In the genomic region with DNA sequence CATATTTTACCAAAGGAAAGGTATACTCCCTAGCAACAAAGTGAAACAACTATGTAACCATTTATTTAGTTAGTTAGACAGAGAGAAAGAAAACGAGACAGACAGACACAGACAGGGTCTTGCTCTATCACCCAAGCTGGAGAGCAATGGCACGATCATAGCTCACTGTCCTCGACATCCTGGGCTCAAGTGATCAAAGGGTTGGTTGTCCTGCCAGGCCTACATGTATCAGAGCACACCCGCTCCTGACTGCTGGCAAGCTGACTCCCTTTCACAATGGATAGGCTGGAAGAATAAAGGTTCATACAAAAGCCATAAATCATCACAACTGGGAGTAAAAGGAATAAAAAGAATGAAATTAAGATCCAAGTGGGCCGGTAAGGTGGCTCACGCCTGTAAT, we compare ENCODE assay signal across 28 cellular contexts. TPM values are rescaled to one million over a fixed set of nuclear protein-coding genes. Genes with fewer than 3 reads are reported as not detected.
DNase-seq lines count a peak whose midpoint lies in the region; ATAC-seq and TF ChIP-seq lines count a peak whose summit lies in the region.
"Had no signal": no experiment of that assay in that cellular context is flagged by ENCODE, and none has a peak within 500 bp of the region (broad histone marks: within the 10 kb centered on the region; RNA-seq: fewer than 3 reads in every experiment).

No MANE protein-coding gene starts in this region.

- intact Hi-C loops in esophagus muscularis mucosa (cut with DNase I): no loop called here

- no peak for TF ChIP-seq EP300 in esophagus muscularis mucosa (IDR thresholded peaks at IDR 0.05)

- no peak for DNase-seq in esophagus muscularis mucosa (ENCODE audit: extremely low spot score)
- DNase-seq in mesothelial cell of epicardium (ENCODE audit: low spot score in 2 of 2, unreplicated experiment in 2 of 2): no peak
- no peak for DNase-seq in omental fat pad (ENCODE audit: low spot score)
- DNase-seq in caudate nucleus (lab: John Stamatoyannopoulos, UW): no peak
- DNase-seq in NOMO-1 treated with DMSO at 0.1 percent for 48 hours (lab: John Stamatoyannopoulos, UW; ENCODE audit: unreplicated experiment): no peak
- DNase-seq: 8988T; ACHN; BE2C; CD8-positive, alpha-beta memory T cell; DND-41; GM23248; H9; HFFc6; MM.1S; NCI-H1694; NCI-H2171; NCI-H226; NCI-H510A treated with DMSO at 0.1 percent for 48 hours; NCI-H748 treated with DMSO at 0.1 percent for 48 hours; NK-92 treated with Interleukin-12 subunit alpha and Interleukin-12 subunit beta, amount 100 ng/mL, for 24 hours; Right ventricle myocardium superior; RPMI8226 had no signal

- H3K36me3 ChIP-seq in HEK293 (ENCODE audit: control insufficient read depth in 2 of 2, insufficient read depth in 1 of 2, low read length in 2 of 2) (no peaks in the 10 kb centered on the region; a peak in 2 of 3 replicates), esophagus muscularis mucosa (peaks cover 0 to 3% (median 0%) of the 10 kb centered on the region in 4 donors)

- CTCF ChIA-PET in HEK293 (lab: Yijun Ruan, JAX): interaction anchor here (0.5 kb wide), 1 partner anchor 184 kb away, joined by 4 read pairs; no protein-coding TSS in a partner anchor

- ATAC-seq in omental fat pad (ENCODE audit: low FRiP score) (peak; percentile 69), GM18517 (IDR thresholded peaks at IDR 0.05; ENCODE audit: unreplicated experiment) (no peak), GM18873 (IDR thresholded peaks at IDR 0.05; ENCODE audit: low FRiP score, unreplicated experiment) (no peak)

- POLR2A ChIA-PET in HEK293 (lab: Yijun Ruan, JAX): no interaction called here

- H3K9me3 ChIP-seq in HEK293 (ENCODE audit: control insufficient read depth, insufficient read depth, low read depth, low read length) (no peaks in the 10 kb centered on the region), esophagus muscularis mucosa (no peaks in the 10 kb centered on the region)
- H3K9me3 ChIP-seq: BE2C had no signal

- H3K4me1 Mint-ChIP-seq in mesothelial cell of epicardium: peaks cover 20% of the 10 kb centered on the region

- peaks cover 1% of the 10 kb centered on the region for H3K9me3 Mint-ChIP-seq in mesothelial cell of epicardium
- H3K9me3 Mint-ChIP-seq: H9, IgD-negative memory B cell had no signal

- H3K4me3 ChIP-seq in HEK293 (ENCODE audit: low read depth, low read length) (no peak overlapping the region), esophagus muscularis mucosa (no peak overlapping the region)
- H3K4me3 ChIP-seq: GM23248 had no signal

- no peaks in the 10 kb centered on the region for H3K27me3 ChIP-seq in esophagus muscularis mucosa
- H3K27me3 ChIP-seq: BE2C had no signal

- no peaks in the 10 kb centered on the region for H3K27me3 Mint-ChIP-seq in mesothelial cell of epicardium (ENCODE audit: low read depth)
- H3K27me3 Mint-ChIP-seq: CD8-positive, alpha-beta memory T cell; IgD-negative memory B cell had no signal

- WGBS in esophagus muscularis mucosa: 51% methylated on average over 6 of the region's 6 CpGs

- TF ChIP-seq CTCF in HEK293 (tag by site-specific recombination; IDR thresholded peaks at IDR 0.05): no peak
- no peak for TF ChIP-seq CTCF in esophagus muscularis mucosa (IDR thresholded peaks at IDR 0.05)
- TF ChIP-seq CTCF in mesothelial cell of epicardium (IDR thresholded peaks at IDR 0.05; ENCODE audit: unreplicated experiment): no peak
- TF ChIP-seq CTCF in omental fat pad (IDR thresholded peaks at IDR 0.05): no peak

- no peak overlapping the region for H3K4me3 Mint-ChIP-seq in mesothelial cell of epicardium
- H3K4me3 Mint-ChIP-seq: CD14-positive monocyte, H9, HFFc6, IgD-negative memory B cell had no signal

- TF ChIP-seq POLR2A in esophagus muscularis mucosa (IDR thresholded peaks at IDR 0.05; ENCODE audit: low read depth): no peak

- H3K4me1 ChIP-seq in HEK293 (ENCODE audit: control insufficient read depth, insufficient read depth, low read length) (peaks cover 21% of the 10 kb centered on the region), esophagus muscularis mucosa (peaks cover 2 to 88% (median 75%) of the 10 kb centered on the region in 4 donors)

- peaks cover 14% of the 10 kb centered on the region for H3K36me3 Mint-ChIP-seq in mesothelial cell of epicardium

- H3K27ac ChIP-seq in HEK293 (ENCODE audit: extremely low read depth, low read depth, low read length): no peak overlapping the region
- peak overlapping the region; percentile 21 to 59 (median 32) for H3K27ac ChIP-seq in esophagus muscularis mucosa (replicated peaks in 1 of 4)
- H3K27ac ChIP-seq in caudate nucleus (ENCODE audit: low read depth, low read length): no peak overlapping the region
- H3K27ac ChIP-seq: GM23248, KMS-11 had no signal

- peak overlapping the region; percentile 52 for H3K27ac Mint-ChIP-seq in mesothelial cell of epicardium
- H3K27ac Mint-ChIP-seq: CD14-positive monocyte; CD8-positive, alpha-beta memory T cell; HFFc6 had no signal

TF ChIP-seq in HEK293, 187 proteins besides CTCF, POLR2A, EP300 and RAD21:
- TF ChIP-seq ZBTB6 (tag by site-specific recombination; IDR thresholded peaks at IDR 0.05) (peak; percentile 62; the same call in 1 of the 2 replicates), ZNF112 (tag by site-specific recombination; IDR thresholded peaks at IDR 0.05) (no peak)

RNA-seq across cellular contexts. Expression of gene ATL2, which starts 53.5 kb away (rescaled TPM):
- total RNA-seq in esophagus muscularis mucosa (100 to 1,000 TPM; 159 to 260 (median 231) TPM), mesothelial cell of epicardium (73.7 to 77.3 TPM (median 75.3 TPM) in 3 replicates), omental fat pad (10 to 100 TPM; 52.7 to 82.0 (median 68.2) TPM)

Comparison
In these comparisons a context has a peak if more than half of its experiments do, and no peak if none do; other contexts are left out.
1. H3K27ac ChIP-seq: peak in esophagus muscularis mucosa (4 of 4); none in HEK293 (single experiment) and caudate nucleus (single experiment).